Comparison of ENCODE assay signal across 8 cellular contexts in the genomic region with DNA sequence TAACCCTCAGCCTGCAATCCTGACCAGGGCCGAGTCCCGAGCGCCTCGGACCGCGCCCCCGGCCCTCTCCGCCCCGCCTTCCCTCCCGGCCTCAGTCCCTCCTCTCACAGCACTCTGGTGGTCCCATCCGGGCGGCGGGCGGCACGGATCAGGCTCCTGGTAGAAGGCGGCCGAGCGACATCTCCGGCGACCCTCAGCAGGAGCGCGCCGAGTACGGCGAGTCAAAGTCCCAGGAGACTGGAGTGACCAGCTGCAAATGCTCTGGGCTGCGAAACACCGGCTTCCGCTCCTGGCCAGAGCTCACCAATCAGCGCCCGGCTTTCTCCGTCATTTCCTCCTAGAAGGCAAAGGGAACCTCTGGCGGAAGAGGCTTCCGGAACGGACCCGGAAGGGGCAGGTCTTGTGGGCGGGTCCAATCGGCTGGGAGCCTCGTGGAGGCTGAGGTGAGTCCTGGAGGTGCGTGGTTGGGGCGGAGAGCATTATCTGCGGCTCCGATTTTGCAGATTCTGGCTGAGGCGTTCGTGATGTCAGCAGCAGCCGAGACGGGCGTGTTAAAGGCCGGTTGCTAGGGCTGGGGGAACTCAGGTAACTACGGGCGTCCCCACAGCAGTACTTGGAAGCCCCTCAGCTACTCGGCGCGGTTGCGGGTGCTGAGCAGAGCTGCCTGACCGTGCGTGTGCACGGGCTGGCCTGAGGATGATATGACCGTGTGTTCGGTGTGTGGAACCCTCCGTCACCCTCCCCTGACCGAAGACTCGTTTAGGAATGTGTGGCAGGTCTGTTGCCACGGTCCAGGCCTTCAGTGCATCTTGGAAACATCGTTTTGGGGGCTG. TPM values are rescaled to one million over a fixed set of nuclear protein-coding genes. Genes with fewer than 3 reads are reported as not detected.
DNase-seq lines count a peak whose midpoint lies in the region; ATAC-seq, FAIRE-seq and TF ChIP-seq lines count a peak whose summit lies in the region.

GDAP2 (minus strand) TSS at position 282 of the 833 bp plus-strand sequence. CDS start 9,264 bp downstream, outside the sequence.
WDR3 (plus strand) TSS at position 400 of the 833 bp plus-strand sequence. CDS start 3,581 bp downstream, outside the sequence.

- no peak for TF ChIP-seq CTCF in astrocyte of the cerebellum (IDR thresholded peaks at IDR 0.05; ENCODE audit: low read depth, low read length, missing control alignments)

- in situ Hi-C loops in astrocyte of the cerebellum (cut with HindIII; ENCODE audit: low sequenced_read_pairs): no loop called here

- no peaks in the 10 kb centered on the region for H3K9me3 ChIP-seq in aorta (ENCODE audit: control insufficient read depth, low read length)

- DNase-seq in GM18507 (ENCODE audit: extremely low spot score, insufficient read length, low read depth): peak; percentile 77
- peak; percentile 84 for DNase-seq in NCI-H2029 treated with DMSO at 0.1 percent for 48 hours (lab: John Stamatoyannopoulos, UW)
- DNase-seq in T-helper 9 cell: peak; percentile 94
- peak; percentile 92 for DNase-seq in astrocyte of the cerebellum (ENCODE audit: low read depth)
- DNase-seq in hepatic stellate cell (ENCODE audit: low spot score): peak; percentile 91
- peak; percentile 98 to 99 for DNase-seq in aorta

- WGBS in aorta, 2 donors: 0 to 1% methylated on average over 64 of the region's 64 CpGs

- H3K4me1 ChIP-seq in rectal smooth muscle tissue (ENCODE audit: control insufficient read depth, insufficient read depth, low read length) (peaks cover 21% of the 10 kb centered on the region), aorta (ENCODE audit: control insufficient read depth in 1 of 2, insufficient read depth in 2 of 2, low read length in 2 of 2) (peaks cover 0 to 4% of the 10 kb centered on the region in 2 donors)

- H3K27me3 ChIP-seq in rectal smooth muscle tissue (ENCODE audit: control insufficient read depth, insufficient read depth, low read length): no peaks in the 10 kb centered on the region
- no peaks in the 10 kb centered on the region for H3K27me3 ChIP-seq in aorta (ENCODE audit: control insufficient read depth in 1 of 2, insufficient read depth in 2 of 2, low read length in 1 of 2)

- FAIRE-seq in GM18507 (lab: Jason Lieb, UNC): peak; percentile 98

- ATAC-seq in HG02981 (IDR thresholded peaks at IDR 0.05; ENCODE audit: unreplicated experiment) (peak; percentile 95), aorta (ENCODE audit: low FRiP score) (peak; percentile 98)

- H3K27ac ChIP-seq in rectal smooth muscle tissue (ENCODE audit: low read depth, low read length) (peak within 1 kb of the TSS; percentile 83), aorta (ENCODE audit: low read depth in 1 of 2, low read length in 2 of 2) (peak within 1 kb of the TSS in 1 of 2 donors; percentile 76)

- H3K4me3 ChIP-seq in astrocyte of the cerebellum (ENCODE audit: low read depth, low read length): peak within 1 kb of the TSS; percentile 74
- peak within 1 kb of the TSS; percentile 88 for H3K4me3 ChIP-seq in rectal smooth muscle tissue (ENCODE audit: low read length)
- peak within 1 kb of the TSS; percentile 68 to 79 for H3K4me3 ChIP-seq in aorta (ENCODE audit: low read length in 2 of 2)

- H3K36me3 ChIP-seq in rectal smooth muscle tissue (ENCODE audit: control insufficient read depth, insufficient read depth, low read length) (no peaks in the 10 kb centered on the region), aorta (ENCODE audit: control insufficient read depth in 1 of 2, insufficient read depth in 2 of 2, low read length in 1 of 2) (peaks cover 0 to 2% of the 10 kb centered on the region in 2 donors)

- intact Hi-C loops in aorta (cut with DNase I): no loop called here

- peak within 1 kb of the TSS; percentile 61 for H3K9ac ChIP-seq in rectal smooth muscle tissue (ENCODE audit: low read length)

RNA-seq across cellular contexts. Expression of gene GDAP2, which starts in this region (rescaled TPM):
- total RNA-seq in aorta: 10 to 100 TPM; 32.8 to 38.8 TPM
- 1 to 10 TPM; 3.1 to 4.1 TPM for polyA plus RNA-seq in aorta

RNA-seq across cellular contexts. Expression of gene WDR3, which starts in this region (rescaled TPM):
- 10 to 100 TPM; 15.2 to 19.8 TPM for total RNA-seq in aorta
- polyA plus RNA-seq in aorta: 1 to 10 TPM; 2.0 to 2.3 TPM
